ENCODE assay signal across 25 cellular contexts in the genomic region with DNA sequence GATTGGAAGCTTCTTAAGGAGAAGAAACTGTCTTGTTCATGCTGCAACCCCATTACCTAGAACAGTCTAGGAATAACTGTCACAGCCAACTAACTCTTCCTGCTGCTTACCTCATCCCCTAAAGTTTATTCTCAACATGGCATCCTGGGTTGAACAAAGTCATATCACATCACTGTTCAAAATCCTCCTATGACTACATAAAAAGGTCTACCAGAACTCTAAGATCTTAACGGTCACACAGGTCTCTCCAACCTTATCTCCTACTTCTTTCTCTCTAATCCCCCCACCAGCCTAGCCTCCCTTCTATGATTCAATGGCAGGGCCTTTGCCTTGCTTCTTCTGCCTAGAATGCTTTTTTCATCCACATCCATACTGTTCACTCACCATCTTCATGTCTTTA.
DNase-seq lines count a peak whose midpoint lies in the region; ATAC-seq, FAIRE-seq and TF ChIP-seq lines count a peak whose summit lies in the region.
"Had no signal": no experiment of that assay in that cellular context is flagged by ENCODE, and none has a peak within 500 bp of the region (broad histone marks: within the 10 kb centered on the region; RNA-seq: fewer than 3 reads in every experiment).

No MANE protein-coding gene starts in this region.

- peaks cover 14% of the 10 kb centered on the region for H3K4me1 Mint-ChIP-seq in astrocyte (ENCODE audit: low read depth, unreplicated experiment)
- peaks cover 11% of the 10 kb centered on the region for H3K4me1 Mint-ChIP-seq in nephron progenitor cell

- H3K4me3 ChIP-seq in HEK293 (ENCODE audit: low read depth, low read length) (no peak overlapping the region), astrocyte (ENCODE audit: insufficient read depth, low read depth, low read length) (no peak overlapping the region)
- H3K4me3 ChIP-seq: BLaER1 treated with 17β-estradiol and CSF1 and Interleukin-3, amounts not matched to agents 10 nM and 100 nM; MG63; SJCRH30 had no signal

- DNase-seq in GM12891 (ENCODE audit: insufficient read length, low spot score) (no peak), astrocyte (ENCODE audit: low read depth) (no peak), nephron progenitor cell (no peak), KG1 (lab: John Stamatoyannopoulos, UW) (no peak), sciatic nerve (ENCODE audit: low spot score) (no peak)
- DNase-seq: AML-193; CD4-positive, alpha-beta memory T cell; COR-L47; DMS53; KBM-7; MG63; NCI-H1105 treated with DMSO at 0.1 percent for 48 hours; NCI-H146; NCI-H1930; NCI-H2107; NCI-H524; NCI-H774; PC-3; SJCRH30 had no signal

- peak; percentile 48 for FAIRE-seq in GM12891 (lab: Jason Lieb, UNC)
- peak; percentile 26 for FAIRE-seq in astrocyte (lab: Jason Lieb, UNC)
- FAIRE-seq: H54 had no signal

- TF ChIP-seq POLR2A in GM12891 (IDR thresholded peaks at IDR 0.05; ENCODE audit: low read depth, low read length) = no peak

- no peaks in the 10 kb centered on the region for H3K9me3 Mint-ChIP-seq in astrocyte (ENCODE audit: unreplicated experiment)
- H3K9me3 Mint-ChIP-seq in nephron progenitor cell = no peaks in the 10 kb centered on the region
- H3K9me3 Mint-ChIP-seq: CD4-positive, alpha-beta memory T cell had no signal

- intact Hi-C loops in sciatic nerve (cut with DNase I) = no loop called here

- H3K27me3 Mint-ChIP-seq in astrocyte (ENCODE audit: low read depth, unreplicated experiment) (no peaks in the 10 kb centered on the region), nephron progenitor cell (ENCODE audit: low read depth, poor library complexity) (peaks cover 2% of the 10 kb centered on the region)
- H3K27me3 Mint-ChIP-seq: CD4-positive, alpha-beta memory T cell had no signal

- H2AFZ ChIP-seq in astrocyte (ENCODE audit: low read depth, low read length) = no peak overlapping the region

- H4K20me1 ChIP-seq in astrocyte (ENCODE audit: insufficient read depth, low read length) = peaks cover 4% of the 10 kb centered on the region

- H3K9ac ChIP-seq in astrocyte (ENCODE audit: low read length) = no peak overlapping the region
- H3K9ac ChIP-seq: BLaER1 treated with 17β-estradiol and CSF1 and Interleukin-3, amounts not matched to agents 10 nM and 100 nM had no signal

- H3K9me3 ChIP-seq in HEK293 (ENCODE audit: control insufficient read depth, insufficient read depth, low read depth, low read length) = no peaks in the 10 kb centered on the region
- no peaks in the 10 kb centered on the region for H3K9me3 ChIP-seq in astrocyte (ENCODE audit: insufficient read depth, low read depth, low read length)
- H3K9me3 ChIP-seq: BLaER1 treated with 17β-estradiol and CSF1 and Interleukin-3, amounts not matched to agents 10 nM and 100 nM; MG63; SJCRH30 had no signal

- no peak overlapping the region for H3K27ac Mint-ChIP-seq in astrocyte (ENCODE audit: unreplicated experiment)
- peak overlapping the region; percentile 14 for H3K27ac Mint-ChIP-seq in nephron progenitor cell

- no peak overlapping the region for H3K4me3 Mint-ChIP-seq in astrocyte (ENCODE audit: unreplicated experiment)
- no peak overlapping the region for H3K4me3 Mint-ChIP-seq in nephron progenitor cell
- H3K4me3 Mint-ChIP-seq: CD4-positive, alpha-beta memory T cell had no signal

- POLR2A ChIA-PET in HEK293 (lab: Yijun Ruan, JAX) = no interaction called here

- peaks cover 16% of the 10 kb centered on the region for H3K79me2 ChIP-seq in astrocyte (ENCODE audit: insufficient read depth, low read length)

- ATAC-seq in HG03520 (IDR thresholded peaks at IDR 0.05; ENCODE audit: unreplicated experiment) = no peak
- no peak for ATAC-seq in sciatic nerve
- ATAC-seq: PC-3, Right ventricle myocardium inferior, SK-N-SH treated with all-trans-retinoic acid at 6 μM for 48 hours had no signal

- no peak for TF ChIP-seq CTCF in HEK293 (tag by site-specific recombination; IDR thresholded peaks at IDR 0.05)
- TF ChIP-seq CTCF in astrocyte (IDR thresholded peaks at IDR 0.05; ENCODE audit: insufficient read depth, low read depth, low read length) = no peak
- TF ChIP-seq CTCF in nephron progenitor cell (IDR thresholded peaks at IDR 0.05) = no peak

- H3K27me3 ChIP-seq in astrocyte (ENCODE audit: insufficient read depth, low read length) = no peaks in the 10 kb centered on the region
- H3K27me3 ChIP-seq: BLaER1 treated with 17β-estradiol and CSF1 and Interleukin-3, amounts not matched to agents 10 nM and 100 nM; MG63; SJCRH30 had no signal

- no peak overlapping the region for H3K4me2 ChIP-seq in astrocyte (ENCODE audit: low read length)
- H3K4me2 ChIP-seq: BLaER1 treated with 17β-estradiol and CSF1 and Interleukin-3, amounts not matched to agents 10 nM and 100 nM had no signal

- CTCF ChIA-PET in HEK293 (lab: Yijun Ruan, JAX) = no interaction called here

- H3K36me3 Mint-ChIP-seq in astrocyte (ENCODE audit: low read depth, unreplicated experiment) = no peaks in the 10 kb centered on the region
- H3K36me3 Mint-ChIP-seq in nephron progenitor cell (ENCODE audit: low read depth) = no peaks in the 10 kb centered on the region

- H3K36me3 ChIP-seq in HEK293 (ENCODE audit: control insufficient read depth in 2 of 2, insufficient read depth in 1 of 2, low read length in 2 of 2) (no peaks in the 10 kb centered on the region), astrocyte (ENCODE audit: insufficient read depth, low read length) (no peaks in the 10 kb centered on the region)
- H3K36me3 ChIP-seq: MG63, SJCRH30 had no signal

- no peaks in the 10 kb centered on the region for H3K4me1 ChIP-seq in HEK293 (ENCODE audit: control insufficient read depth, insufficient read depth, low read length)
- H3K4me1 ChIP-seq in astrocyte (ENCODE audit: insufficient read depth, low read length) = no peaks in the 10 kb centered on the region

- H3K27ac ChIP-seq in HEK293 (ENCODE audit: extremely low read depth, low read depth, low read length) (no peak overlapping the region), astrocyte (ENCODE audit: low read depth, low read length) (no peak overlapping the region)
- H3K27ac ChIP-seq: BLaER1 treated with 17β-estradiol and CSF1 and Interleukin-3, amounts not matched to agents 10 nM and 100 nM; SJCRH30 had no signal

TF ChIP-seq in GM12891, 5 proteins besides CTCF, POLR2A, EP300 and RAD21:
- no peak for TF ChIP-seq POLR2AphosphoS5 (IDR thresholded peaks at IDR 0.05; ENCODE audit: low read depth, low read length)
- no peak for TF ChIP-seq TAF1 (IDR thresholded peaks at IDR 0.05; ENCODE audit: low read depth, low read length)
- no peak for TF ChIP-seq SPI1 (IDR thresholded peaks at IDR 0.05; ENCODE audit: low read depth, low read length)
- TF ChIP-seq PAX5 (IDR thresholded peaks at IDR 0.05; ENCODE audit: insufficient read depth, low read length, severe bottlenecking) = no peak
- TF ChIP-seq POU2F2 (IDR thresholded peaks at IDR 0.05; ENCODE audit: low read depth, low read length) = no peak

TF ChIP-seq in HEK293, 187 proteins besides CTCF, POLR2A, EP300 and RAD21:
- TF ChIP-seq MZF1 (tag by site-specific recombination; IDR thresholded peaks at IDR 0.05; ENCODE audit: borderline replicate concordance) (0 out of 2 replicates have a peak, but pooled peaks have one; percentile 30), ZNF121 (tag by site-specific recombination; IDR thresholded peaks at IDR 0.05) (no peak)
